In the genomic region with DNA sequence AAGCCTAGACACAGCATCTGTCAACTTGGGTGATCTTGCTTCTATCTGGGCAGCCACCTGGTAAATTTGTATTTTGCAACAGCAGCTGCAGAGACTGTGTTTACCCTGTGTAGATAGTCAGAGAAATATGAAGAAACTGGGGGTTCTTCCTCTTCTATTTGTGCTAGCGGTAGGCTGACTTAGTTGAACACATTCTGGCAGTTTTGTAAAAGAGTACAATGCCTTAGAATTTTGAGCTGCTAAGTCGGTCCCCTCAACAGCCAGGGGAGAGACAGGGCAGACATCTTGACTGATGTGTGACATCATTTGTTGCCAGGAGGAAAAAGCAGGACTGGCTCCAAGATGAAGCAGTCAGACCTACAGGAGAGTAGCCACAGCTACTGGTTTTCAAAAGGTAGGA, we compare ENCODE assay signal across 9 cellular contexts. TPM values are rescaled to one million over a fixed set of nuclear protein-coding genes. Genes with fewer than 3 reads are reported as not detected.
A peak's percentile ranks its signal among the peaks of the same experiment; 100 is the strongest.
DNase-seq lines count a peak whose midpoint lies in the region; ATAC-seq, FAIRE-seq and TF ChIP-seq lines count a peak whose summit lies in the region.
"Had no signal": no experiment of that assay in that cellular context is flagged by ENCODE, and none has a peak within 500 bp of the region (broad histone marks: within the 10 kb centered on the region; RNA-seq: fewer than 3 reads in every experiment).

No MANE protein-coding gene starts in this region.

- TF ChIP-seq POLR2A in GM12891 (IDR thresholded peaks at IDR 0.05; ENCODE audit: low read depth, low read length): no peak

- no peak overlapping the region for H3K9ac ChIP-seq in SK-N-SH

- WGBS in SK-N-SH (ENCODE audit: low lambda C conversion rate): 0% methylated on average over 2 of the region's 2 CpGs

- H3K9me3 ChIP-seq in SK-N-SH: no peaks in the 10 kb centered on the region
- H3K9me3 ChIP-seq: adrenal gland had no signal

- H3K4me1 ChIP-seq in SK-N-SH (ENCODE audit: control insufficient read depth in 1 of 2, insufficient read depth in 2 of 2, low read depth in 1 of 2, low read length in 1 of 2): no peaks in the 10 kb centered on the region
- H3K4me1 ChIP-seq: adrenal gland had no signal

- no peaks in the 10 kb centered on the region for H4K20me1 ChIP-seq in SK-N-SH (ENCODE audit: insufficient read depth)

- H3K4me2 ChIP-seq in SK-N-SH: no peak overlapping the region

- TF ChIP-seq RAD21 in Ishikawa (IDR thresholded peaks at IDR 0.05; ENCODE audit: low read depth): no peak
- TF ChIP-seq RAD21 in SK-N-SH (IDR thresholded peaks at IDR 0.05; ENCODE audit: low read length): no peak

- no peak overlapping the region for H3K4me3 ChIP-seq in SK-N-SH (ENCODE audit: low read depth in 2 of 2, low read length in 1 of 2)
- H3K4me3 ChIP-seq: adrenal gland had no signal

- no peaks in the 10 kb centered on the region for H3K36me3 ChIP-seq in SK-N-SH (replicated peaks in 1 of 2; ENCODE audit: control insufficient read depth in 1 of 2, insufficient read depth in 2 of 2, low read length in 1 of 2)
- H3K36me3 ChIP-seq: adrenal gland had no signal

- ATAC-seq in GM21367 (IDR thresholded peaks at IDR 0.05; ENCODE audit: unreplicated experiment) (no peak), GM19455 (IDR thresholded peaks at IDR 0.05; ENCODE audit: unreplicated experiment) (no peak)

- DNase-seq in GM12891 (ENCODE audit: insufficient read length, low spot score) (peak; percentile 36), SK-N-SH (peak; percentile 35), kidney glomerular epithelial cell (lab: John Stamatoyannopoulos, UW) (peak; percentile 80), NCI-H2227 (lab: John Stamatoyannopoulos, UW; ENCODE audit: unreplicated experiment) (no peak)
- no peak for DNase-seq in stimulated activated naive CD4-positive, alpha-beta T cell treated with Interleukin-2 at 50 U/mL for 16 hours (lab: John Stamatoyannopoulos, UW)

- no peak for FAIRE-seq in GM12891 (lab: Jason Lieb, UNC)

- CTCF ChIA-PET in SK-N-SH (lab: Yijun Ruan, JAX): interaction anchor here (1.2 kb wide), 1 partner anchor 187 kb away, joined by 3 read pairs; no protein-coding TSS in a partner anchor

- H3K27ac ChIP-seq in SK-N-SH (ENCODE audit: low read depth in 2 of 2, low read length in 1 of 2): no peak overlapping the region
- H3K27ac ChIP-seq: adrenal gland had no signal

- POLR2A ChIA-PET in SK-N-SH (lab: Yijun Ruan, JAX): no interaction called here

- no peaks in the 10 kb centered on the region for H3K79me2 ChIP-seq in SK-N-SH (ENCODE audit: insufficient read depth)

- no peak overlapping the region for H2AFZ ChIP-seq in SK-N-SH (ENCODE audit: low read depth)

- no peaks in the 10 kb centered on the region for H3K9me2 ChIP-seq in SK-N-SH

- TF ChIP-seq EP300 in Ishikawa (IDR thresholded peaks at IDR 0.05; ENCODE audit: borderline replicate concordance) (no peak), SK-N-SH (IDR thresholded peaks at IDR 0.05; ENCODE audit: borderline replicate concordance in 1 of 2, low read depth in 1 of 2, low read length in 1 of 2) (no peak)

- H3F3A ChIP-seq in SK-N-SH (replicated peaks; ENCODE audit: insufficient read depth): no peaks in the 10 kb centered on the region

- H3K27me3 ChIP-seq in SK-N-SH (ENCODE audit: insufficient read depth): no peaks in the 10 kb centered on the region
- H3K27me3 ChIP-seq: adrenal gland had no signal

- no peak for TF ChIP-seq CTCF in SK-N-SH (IDR thresholded peaks at IDR 0.05)

TF ChIP-seq in GM12891, 5 proteins besides CTCF, POLR2A, EP300 and RAD21:
- no peak for TF ChIP-seq POLR2AphosphoS5 (IDR thresholded peaks at IDR 0.05; ENCODE audit: low read depth, low read length)
- TF ChIP-seq TAF1 (IDR thresholded peaks at IDR 0.05; ENCODE audit: low read depth, low read length): no peak
- TF ChIP-seq SPI1 (IDR thresholded peaks at IDR 0.05; ENCODE audit: low read depth, low read length): no peak

TF ChIP-seq in Ishikawa, 13 proteins besides CTCF, POLR2A, EP300 and RAD21:
- TF ChIP-seq YY1 (IDR thresholded peaks at IDR 0.05; ENCODE audit: low read depth) (no peak), TCF12 (IDR thresholded peaks at IDR 0.05; ENCODE audit: low read depth) (no peak), CREB1 (IDR thresholded peaks at IDR 0.05; ENCODE audit: low read depth) (0 out of 2 replicates have a peak, but pooled peaks have one; percentile 35), NFIC (IDR thresholded peaks at IDR 0.05) (no peak), FOXM1 (IDR thresholded peaks at IDR 0.05; ENCODE audit: borderline replicate concordance, low read depth) (no peak), EGR1 (IDR thresholded peaks at IDR 0.05) (no peak)

TF ChIP-seq in SK-N-SH, 30 proteins besides CTCF, POLR2A, EP300 and RAD21:
- TF ChIP-seq SIN3A (IDR thresholded peaks at IDR 0.05; ENCODE audit: borderline replicate concordance, low read depth, low read length) (no peak), EZH2phosphoT487 (IDR thresholded peaks at IDR 0.05; ENCODE audit: borderline replicate concordance, low read depth) (no peak), RFX5 (IDR thresholded peaks at IDR 0.05; ENCODE audit: low read length) (peak; percentile 98), POLR2AphosphoS5 (IDR thresholded peaks at IDR 0.05; ENCODE audit: low read depth, low read length) (no peak), SMC3 (IDR thresholded peaks at IDR 0.05; ENCODE audit: low read depth, low read length) (no peak)

RNA-seq across cellular contexts. Expression of a gene that starts 53.7 kb away (rescaled TPM):
- not detected for polyA plus RNA-seq in GM12891 (2012; ENCODE audit: low read depth, missing spikeins)
- not detected in 2 replicates for polyA plus RNA-seq in SK-N-SH (2012; rRNA removed)
- not detected in 2 replicates for polyA plus RNA-seq in SK-N-SH (2012; cell fraction: cytosol; rRNA removed)
- not detected in 2 replicates for polyA plus RNA-seq in SK-N-SH (2012; cell fraction: nucleus; rRNA removed)

Comparison
In these comparisons a context has a peak if more than half of its experiments do, and no peak if none do; other contexts are left out.
1. DNase-seq: peak in GM12891 (single experiment), SK-N-SH (single experiment) and kidney glomerular epithelial cell (single experiment); none in NCI-H2227 (single experiment) and stimulated activated naive CD4-positive, alpha-beta T cell treated with Interleukin-2 at 50 U/mL for 16 hours (single experiment).